ENCODE assay signal across 8 cellular contexts in genomic region chr6:134317471-134318131, GRCh38. TPM values are rescaled to one million over a fixed set of nuclear protein-coding genes. Genes with fewer than 3 reads are reported as not detected.
DNase-seq lines count a peak whose midpoint lies in the region; ATAC-seq and TF ChIP-seq lines count a peak whose summit lies in the region.

SGK1 (minus strand) TSS chr6:134318112; CDS start chr6:134317460, 652 bp downstream.

- H3K4me3 ChIP-seq in SK-N-SH (ENCODE audit: low read depth in 2 of 2, low read length in 1 of 2): peak within 1 kb of the TSS; percentile 74 to 81
- peak within 1 kb of the TSS; percentile 56; the same call in 1 of the 2 replicates for H3K4me3 ChIP-seq in iPS DF 6.9 (ENCODE audit: low read length)

- H3K4me1 ChIP-seq in SK-N-SH (ENCODE audit: control insufficient read depth in 1 of 2, insufficient read depth in 2 of 2, low read depth in 1 of 2, low read length in 1 of 2) (peaks cover 4% of the 10 kb centered on the region in 2 experiments; a peak in 2 of 4 replicates), iPS DF 6.9 (ENCODE audit: control insufficient read depth, insufficient read depth, low read length) (peaks cover 3% of the 10 kb centered on the region)

- H3K36me3 ChIP-seq in SK-N-SH (replicated peaks in 1 of 2; ENCODE audit: control insufficient read depth in 1 of 2, insufficient read depth in 2 of 2, low read length in 1 of 2): no peaks in the 10 kb centered on the region
- no peaks in the 10 kb centered on the region for H3K36me3 ChIP-seq in iPS DF 6.9 (ENCODE audit: control insufficient read depth, insufficient read depth, low read length)

- DNase-seq in stimulated activated CD4-positive, alpha-beta T cell treated with anti-CD3 and anti-CD28 coated beads, Interleukin-12 subunit alpha, Interleukin-12 subunit beta, amount 100 ng/mL, for 24 hours (ENCODE audit: low read depth in 2 of 2): peak; percentile 5 to 6
- no peak for DNase-seq in stimulated activated CD4-positive, alpha-beta T cell treated with anti-CD3 and anti-CD28 coated beads, Interleukin-1b, Interleukin-23, amount 100 ng/mL, for 48 hours
- DNase-seq in SK-N-SH (peak; percentile 59), MCF 10A (ENCODE audit: unreplicated experiment) (peak; percentile 36), iPS DF 6.9 (ENCODE audit: low read depth, low spot score) (no peak), pulmonary artery endothelial cell (ENCODE audit: low read depth, low spot score) (no peak), GM10266 (ENCODE audit: extremely low spot score) (no peak)

- H2AFZ ChIP-seq in SK-N-SH (ENCODE audit: low read depth): peak within 1 kb of the TSS; percentile 88

- H3K27me3 ChIP-seq in SK-N-SH (ENCODE audit: insufficient read depth) (no peaks in the 10 kb centered on the region), iPS DF 6.9 (ENCODE audit: control insufficient read depth, insufficient read depth, low read length) (no peaks in the 10 kb centered on the region; the same call in 1 of the 2 replicates)

- H3K79me2 ChIP-seq in SK-N-SH (ENCODE audit: insufficient read depth): no peaks in the 10 kb centered on the region

- H3K9ac ChIP-seq in SK-N-SH: peak within 1 kb of the TSS; percentile 67

- BruUV-seq in MCF 10A (replicated peaks; lab: Mats Ljungman, UMichigan): no TSS peak

- H3K4me1 Mint-ChIP-seq in MCF 10A (ENCODE audit: insufficient read depth, unreplicated experiment): no peaks in the 10 kb centered on the region

- TF ChIP-seq EP300 in SK-N-SH (IDR thresholded peaks at IDR 0.05; ENCODE audit: borderline replicate concordance in 1 of 2, low read depth in 1 of 2, low read length in 1 of 2): no peak

- H3K9me2 ChIP-seq in SK-N-SH: no peaks in the 10 kb centered on the region

- H3F3A ChIP-seq in SK-N-SH (replicated peaks; ENCODE audit: insufficient read depth): peaks cover 5% of the 10 kb centered on the region

- H3K4me3 Mint-ChIP-seq in MCF 10A (ENCODE audit: unreplicated experiment): peak within 1 kb of the TSS; percentile 67

- H3K36me3 Mint-ChIP-seq in MCF 10A (ENCODE audit: insufficient read depth, unreplicated experiment): no peaks in the 10 kb centered on the region

- WGBS in SK-N-SH (ENCODE audit: low lambda C conversion rate): 3% methylated on average over 28 of the region's 33 CpGs
- no CpG with 5 or more reads among the region's 33 CpGs for WGBS in iPS DF 6.9 (ENCODE audit: insufficient coverage, insufficient read length)

- H3K27me3 Mint-ChIP-seq in MCF 10A (ENCODE audit: insufficient read depth, unreplicated experiment): no peaks in the 10 kb centered on the region

- intact Hi-C loops in MCF 10A (cut with micrococcal nuclease): no loop called here

- TF ChIP-seq CTCF in SK-N-SH (IDR thresholded peaks at IDR 0.05): no peak; the same call in 1 of the 2 replicates
- no peak for TF ChIP-seq CTCF in MCF 10A (IDR thresholded peaks at IDR 0.05; ENCODE audit: unreplicated experiment)
- TF ChIP-seq CTCF in GM10266 (IDR thresholded peaks at IDR 0.05; ENCODE audit: control insufficient read depth, insufficient read depth, low read depth, missing control alignments): no peak

- H3K9me3 ChIP-seq in SK-N-SH (no peaks in the 10 kb centered on the region), iPS DF 6.9 (ENCODE audit: control insufficient read depth, insufficient read depth, low read length) (no peaks in the 10 kb centered on the region)

- no peaks in the 10 kb centered on the region for H3K9me3 Mint-ChIP-seq in MCF 10A (ENCODE audit: unreplicated experiment)

- H3K27ac ChIP-seq in SK-N-SH (ENCODE audit: low read depth in 2 of 2, low read length in 1 of 2) (peak within 1 kb of the TSS in 1 of 2 experiments; percentile 28; a peak in 2 of 4 replicates), iPS DF 6.9 (ENCODE audit: low read length) (no peak within 1 kb of the TSS)

- no peak within 1 kb of the TSS for H3K27ac Mint-ChIP-seq in MCF 10A (ENCODE audit: low read depth, unreplicated experiment)

- CTCF ChIA-PET in SK-N-SH (lab: Yijun Ruan, JAX): interaction anchor here (0.6 to 1.5 kb wide), 8 partner anchors 9 to 506 kb away, joined by 3 to 5 read pairs (median 3); no protein-coding TSS in a partner anchor
- CTCF ChIA-PET in MCF 10A (lab: Yijun Ruan, JAX): interaction anchor here (0.6 to 1.5 kb wide), 4 partner anchors 140 to 541 kb away, joined by 3 to 6 read pairs (median 4); no protein-coding TSS in a partner anchor

- no peaks in the 10 kb centered on the region for H4K20me1 ChIP-seq in SK-N-SH (ENCODE audit: insufficient read depth)

- POLR2A ChIA-PET in SK-N-SH (lab: Yijun Ruan, JAX): no interaction called here
- POLR2A ChIA-PET in MCF 10A (lab: Yijun Ruan, JAX): interaction anchor here (1.0 to 1.2 kb wide), 2 partner anchors 21 to 196 kb away, joined by 3 read pairs; no protein-coding TSS in a partner anchor

- H3K4me2 ChIP-seq in SK-N-SH: peak within 1 kb of the TSS; percentile 90

- TF ChIP-seq RAD21 in SK-N-SH (IDR thresholded peaks at IDR 0.05; ENCODE audit: low read length): no peak

- no peak for ATAC-seq in HG02970 (IDR thresholded peaks at IDR 0.05; ENCODE audit: low FRiP score, unreplicated experiment)

TF ChIP-seq in SK-N-SH, 30 proteins besides CTCF, POLR2A, EP300 and RAD21:
- TF ChIP-seq RCOR1 (IDR thresholded peaks at IDR 0.05; ENCODE audit: low read length) (0 out of 2 replicates have a peak, but pooled peaks have one; percentile 16), MEF2A (IDR thresholded peaks at IDR 0.05; ENCODE audit: borderline replicate concordance, low read depth) (no peak), MXI1 (IDR thresholded peaks at IDR 0.05; ENCODE audit: low read depth, low read length) (peak; percentile 50; the same call in 1 of the 2 replicates)

RNA-seq across cellular contexts. Expression of gene SGK1, which starts in this region (rescaled TPM):
- polyA plus RNA-seq in SK-N-SH (2012; rRNA removed): 440 and 472 TPM in 2 replicates
- polyA plus RNA-seq in SK-N-SH (2012; cell fraction: cytosol; rRNA removed): 206 and 222 TPM in 2 replicates
- polyA plus RNA-seq in SK-N-SH (2012; cell fraction: nucleus; rRNA removed): 1,254 and 1,455 TPM in 2 replicates
- total RNA-seq in MCF 10A (2022): 20.8 and 30.8 TPM in 2 replicates
- total RNA-seq in pulmonary artery endothelial cell: 242 and 273 TPM in 2 replicates

Comparison
In these comparisons a context has a peak if more than half of its experiments do, and no peak if none do; other contexts are left out.
1. DNase-seq: peak in stimulated activated CD4-positive, alpha-beta T cell treated with anti-CD3 and anti-CD28 coated beads, Interleukin-12 subunit alpha, Interleukin-12 subunit beta, amount 100 ng/mL, for 24 hours (2 of 2), SK-N-SH (single experiment) and MCF 10A (single experiment); none in stimulated activated CD4-positive, alpha-beta T cell treated with anti-CD3 and anti-CD28 coated beads, Interleukin-1b, Interleukin-23, amount 100 ng/mL, for 48 hours (single experiment), iPS DF 6.9 (single experiment), pulmonary artery endothelial cell (single experiment) and GM10266 (single experiment).